In the genomic region with DNA sequence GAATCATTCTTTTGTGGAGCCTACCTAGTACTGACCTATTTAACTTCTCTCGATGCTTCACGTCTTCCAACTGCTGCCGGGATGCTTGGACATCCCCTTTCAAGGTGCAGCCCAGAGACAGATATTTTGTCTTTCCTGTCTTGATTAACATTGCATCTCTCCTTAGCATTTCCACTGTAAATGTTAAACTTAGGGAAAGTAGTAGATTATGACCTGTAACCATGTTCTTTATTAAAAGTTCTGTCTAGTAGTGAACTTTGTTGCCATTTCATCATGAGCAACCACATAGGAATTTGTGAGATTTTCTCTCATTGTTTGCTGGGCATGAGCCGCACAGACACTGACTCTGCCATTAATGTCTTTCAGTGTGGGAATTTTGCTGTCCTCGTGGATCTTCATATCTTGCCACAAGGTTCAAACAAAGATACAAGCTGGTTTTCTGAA, we compare ENCODE assay signal across 1 cellular context.
A peak's percentile ranks its signal among the peaks of the same experiment; 100 is the strongest.
TF ChIP-seq lines count a peak whose summit lies in the region.

No MANE protein-coding gene starts in this region.

TF ChIP-seq in HepG2, 621 proteins besides CTCF, POLR2A, EP300 and RAD21 (continued from another document and continues in another):
- TF ChIP-seq ATF7 (IDR thresholded peaks at IDR 0.05) (no peak), ATF7 (CRISPR knock-in tag; IDR thresholded peaks at IDR 0.05) (no peak), TAF15 (IDR thresholded peaks at IDR 0.05; ENCODE audit: low read depth, low read length, poor library complexity, severe bottlenecking) (no peak), ZBTB42 (CRISPR knock-in tag; IDR thresholded peaks at IDR 0.05) (no peak), GZF1 (CRISPR knock-in tag; IDR thresholded peaks at IDR 0.05) (no peak), KDM5A (IDR thresholded peaks at IDR 0.05; ENCODE audit: borderline replicate concordance, low read length) (no peak), ZNF354B (CRISPR knock-in tag; IDR thresholded peaks at IDR 0.05) (no peak), RELA (CRISPR knock-in tag; IDR thresholded peaks at IDR 0.05) (no peak), ZNF256 (CRISPR knock-in tag; conservative IDR thresholded peaks at IDR 0.05) (no peak), HNRNPLL (IDR thresholded peaks at IDR 0.05; ENCODE audit: low read depth, low read length, poor library complexity, severe bottlenecking) (no peak), ERF (CRISPR knock-in tag; IDR thresholded peaks at IDR 0.05) (peak; percentile 72), ZNF251 (CRISPR knock-in tag; IDR thresholded peaks at IDR 0.05) (no peak), HOXA7 (CRISPR knock-in tag; IDR thresholded peaks at IDR 0.05) (no peak), PRPF4 (IDR thresholded peaks at IDR 0.05; ENCODE audit: low read depth, low read length, poor library complexity, severe bottlenecking) (peak; percentile 52), ISL2 (CRISPR knock-in tag; IDR thresholded peaks at IDR 0.05) (no peak), KLF15 (CRISPR knock-in tag; IDR thresholded peaks at IDR 0.05; ENCODE audit: borderline replicate concordance) (no peak), NFYC (CRISPR knock-in tag; IDR thresholded peaks at IDR 0.05) (0 out of 2 replicates have a peak, but pooled peaks have one; percentile 27), SATB2 (CRISPR knock-in tag; IDR thresholded peaks at IDR 0.05) (no peak), GPN1 (CRISPR knock-in tag; IDR thresholded peaks at IDR 0.05; ENCODE audit: borderline replicate concordance) (no peak), ZNF326 (CRISPR knock-in tag; IDR thresholded peaks at IDR 0.05; ENCODE audit: borderline replicate concordance) (no peak), IKZF1 (IDR thresholded peaks at IDR 0.05) (no peak), NCOA2 (CRISPR knock-in tag; IDR thresholded peaks at IDR 0.05) (0 out of 2 replicates have a peak, but pooled peaks have one; percentile 42), NFKB2 (CRISPR knock-in tag; IDR thresholded peaks at IDR 0.05; ENCODE audit: borderline replicate concordance) (no peak), MAFK (conservative IDR thresholded peaks at IDR 0.05 in 1 of 2, IDR thresholded peaks at IDR 0.05 in 1 of 2; ENCODE audit: low read length in 2 of 2) (peak; percentile 12 to 41; a peak in 2 of 4 replicates), ARNTL (CRISPR knock-in tag; IDR thresholded peaks at IDR 0.05) (no peak), ZNF446 (CRISPR knock-in tag; IDR thresholded peaks at IDR 0.05) (no peak)
- TF ChIP-seq, protein P1, sequence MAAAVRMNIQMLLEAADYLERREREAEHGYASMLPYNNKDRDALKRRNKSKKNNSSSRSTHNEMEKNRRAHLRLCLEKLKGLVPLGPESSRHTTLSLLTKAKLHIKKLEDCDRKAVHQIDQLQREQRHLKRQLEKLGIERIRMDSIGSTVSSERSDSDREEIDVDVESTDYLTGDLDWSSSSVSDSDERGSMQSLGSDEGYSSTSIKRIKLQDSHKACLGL (CRISPR knock-in tag; IDR thresholded peaks at IDR 0.05) = no peak
- TF ChIP-seq, protein P2, sequence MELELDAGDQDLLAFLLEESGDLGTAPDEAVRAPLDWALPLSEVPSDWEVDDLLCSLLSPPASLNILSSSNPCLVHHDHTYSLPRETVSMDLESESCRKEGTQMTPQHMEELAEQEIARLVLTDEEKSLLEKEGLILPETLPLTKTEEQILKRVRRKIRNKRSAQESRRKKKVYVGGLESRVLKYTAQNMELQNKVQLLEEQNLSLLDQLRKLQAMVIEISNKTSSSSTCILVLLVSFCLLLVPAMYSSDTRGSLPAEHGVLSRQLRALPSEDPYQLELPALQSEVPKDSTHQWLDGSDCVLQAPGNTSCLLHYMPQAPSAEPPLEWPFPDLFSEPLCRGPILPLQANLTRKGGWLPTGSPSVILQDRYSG (CRISPR knock-in tag; IDR thresholded peaks at IDR 0.05) = no peak
- TF ChIP-seq, protein P3, sequence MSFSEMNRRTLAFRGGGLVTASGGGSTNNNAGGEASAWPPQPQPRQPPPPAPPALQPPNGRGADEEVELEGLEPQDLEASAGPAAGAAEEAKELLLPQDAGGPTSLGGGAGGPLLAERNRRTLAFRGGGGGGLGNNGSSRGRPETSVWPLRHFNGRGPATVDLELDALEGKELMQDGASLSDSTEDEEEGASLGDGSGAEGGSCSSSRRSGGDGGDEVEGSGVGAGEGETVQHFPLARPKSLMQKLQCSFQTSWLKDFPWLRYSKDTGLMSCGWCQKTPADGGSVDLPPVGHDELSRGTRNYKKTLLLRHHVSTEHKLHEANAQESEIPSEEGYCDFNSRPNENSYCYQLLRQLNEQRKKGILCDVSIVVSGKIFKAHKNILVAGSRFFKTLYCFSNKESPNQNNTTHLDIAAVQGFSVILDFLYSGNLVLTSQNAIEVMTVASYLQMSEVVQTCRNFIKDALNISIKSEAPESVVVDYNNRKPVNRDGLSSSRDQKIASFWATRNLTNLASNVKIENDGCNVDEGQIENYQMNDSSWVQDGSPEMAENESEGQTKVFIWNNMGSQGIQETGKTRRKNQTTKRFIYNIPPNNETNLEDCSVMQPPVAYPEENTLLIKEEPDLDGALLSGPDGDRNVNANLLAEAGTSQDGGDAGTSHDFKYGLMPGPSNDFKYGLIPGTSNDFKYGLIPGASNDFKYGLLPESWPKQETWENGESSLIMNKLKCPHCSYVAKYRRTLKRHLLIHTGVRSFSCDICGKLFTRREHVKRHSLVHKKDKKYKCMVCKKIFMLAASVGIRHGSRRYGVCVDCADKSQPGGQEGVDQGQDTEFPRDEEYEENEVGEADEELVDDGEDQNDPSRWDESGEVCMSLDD (CRISPR knock-in tag; IDR thresholded peaks at IDR 0.05; ENCODE audit: borderline replicate concordance) = no peak
- TF ChIP-seq, protein P4, sequence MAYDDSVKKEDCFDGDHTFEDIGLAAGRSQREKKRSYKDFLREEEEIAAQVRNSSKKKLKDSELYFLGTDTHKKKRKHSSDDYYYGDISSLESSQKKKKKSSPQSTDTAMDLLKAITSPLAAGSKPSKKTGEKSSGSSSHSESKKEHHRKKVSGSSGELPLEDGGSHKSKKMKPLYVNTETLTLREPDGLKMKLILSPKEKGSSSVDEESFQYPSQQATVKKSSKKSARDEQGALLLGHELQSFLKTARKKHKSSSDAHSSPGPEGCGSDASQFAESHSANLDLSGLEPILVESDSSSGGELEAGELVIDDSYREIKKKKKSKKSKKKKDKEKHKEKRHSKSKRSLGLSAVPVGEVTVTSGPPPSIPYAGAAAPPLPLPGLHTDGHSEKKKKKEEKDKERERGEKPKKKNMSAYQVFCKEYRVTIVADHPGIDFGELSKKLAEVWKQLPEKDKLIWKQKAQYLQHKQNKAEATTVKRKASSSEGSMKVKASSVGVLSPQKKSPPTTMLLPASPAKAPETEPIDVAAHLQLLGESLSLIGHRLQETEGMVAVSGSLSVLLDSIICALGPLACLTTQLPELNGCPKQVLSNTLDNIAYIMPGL (CRISPR knock-in tag; IDR thresholded peaks at IDR 0.05; ENCODE audit: borderline replicate concordance in 1 of 2, low read depth in 1 of 2) = no peak; a peak in 1 of 4 replicates
- TF ChIP-seq, protein P5, sequence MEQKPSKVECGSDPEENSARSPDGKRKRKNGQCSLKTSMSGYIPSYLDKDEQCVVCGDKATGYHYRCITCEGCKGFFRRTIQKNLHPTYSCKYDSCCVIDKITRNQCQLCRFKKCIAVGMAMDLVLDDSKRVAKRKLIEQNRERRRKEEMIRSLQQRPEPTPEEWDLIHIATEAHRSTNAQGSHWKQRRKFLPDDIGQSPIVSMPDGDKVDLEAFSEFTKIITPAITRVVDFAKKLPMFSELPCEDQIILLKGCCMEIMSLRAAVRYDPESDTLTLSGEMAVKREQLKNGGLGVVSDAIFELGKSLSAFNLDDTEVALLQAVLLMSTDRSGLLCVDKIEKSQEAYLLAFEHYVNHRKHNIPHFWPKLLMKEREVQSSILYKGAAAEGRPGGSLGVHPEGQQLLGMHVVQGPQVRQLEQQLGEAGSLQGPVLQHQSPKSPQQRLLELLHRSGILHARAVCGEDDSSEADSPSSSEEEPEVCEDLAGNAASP (CRISPR knock-in tag; IDR thresholded peaks at IDR 0.05; ENCODE audit: borderline replicate concordance) = 0 out of 2 replicates have a peak, but pooled peaks have one; percentile 9
- TF ChIP-seq, protein P6, sequence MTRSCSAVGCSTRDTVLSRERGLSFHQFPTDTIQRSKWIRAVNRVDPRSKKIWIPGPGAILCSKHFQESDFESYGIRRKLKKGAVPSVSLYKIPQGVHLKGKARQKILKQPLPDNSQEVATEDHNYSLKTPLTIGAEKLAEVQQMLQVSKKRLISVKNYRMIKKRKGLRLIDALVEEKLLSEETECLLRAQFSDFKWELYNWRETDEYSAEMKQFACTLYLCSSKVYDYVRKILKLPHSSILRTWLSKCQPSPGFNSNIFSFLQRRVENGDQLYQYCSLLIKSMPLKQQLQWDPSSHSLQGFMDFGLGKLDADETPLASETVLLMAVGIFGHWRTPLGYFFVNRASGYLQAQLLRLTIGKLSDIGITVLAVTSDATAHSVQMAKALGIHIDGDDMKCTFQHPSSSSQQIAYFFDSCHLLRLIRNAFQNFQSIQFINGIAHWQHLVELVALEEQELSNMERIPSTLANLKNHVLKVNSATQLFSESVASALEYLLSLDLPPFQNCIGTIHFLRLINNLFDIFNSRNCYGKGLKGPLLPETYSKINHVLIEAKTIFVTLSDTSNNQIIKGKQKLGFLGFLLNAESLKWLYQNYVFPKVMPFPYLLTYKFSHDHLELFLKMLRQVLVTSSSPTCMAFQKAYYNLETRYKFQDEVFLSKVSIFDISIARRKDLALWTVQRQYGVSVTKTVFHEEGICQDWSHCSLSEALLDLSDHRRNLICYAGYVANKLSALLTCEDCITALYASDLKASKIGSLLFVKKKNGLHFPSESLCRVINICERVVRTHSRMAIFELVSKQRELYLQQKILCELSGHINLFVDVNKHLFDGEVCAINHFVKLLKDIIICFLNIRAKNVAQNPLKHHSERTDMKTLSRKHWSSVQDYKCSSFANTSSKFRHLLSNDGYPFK (CRISPR knock-in tag; IDR thresholded peaks at IDR 0.05; ENCODE audit: borderline replicate concordance) = no peak
- TF ChIP-seq, protein P7, sequence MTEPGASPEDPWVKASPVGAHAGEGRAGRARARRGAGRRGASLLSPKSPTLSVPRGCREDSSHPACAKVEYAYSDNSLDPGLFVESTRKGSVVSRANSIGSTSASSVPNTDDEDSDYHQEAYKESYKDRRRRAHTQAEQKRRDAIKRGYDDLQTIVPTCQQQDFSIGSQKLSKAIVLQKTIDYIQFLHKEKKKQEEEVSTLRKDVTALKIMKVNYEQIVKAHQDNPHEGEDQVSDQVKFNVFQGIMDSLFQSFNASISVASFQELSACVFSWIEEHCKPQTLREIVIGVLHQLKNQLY (CRISPR knock-in tag; IDR thresholded peaks at IDR 0.05) = 0 out of 2 replicates have a peak, but pooled peaks have one; percentile 19
- TF ChIP-seq, protein P8, sequence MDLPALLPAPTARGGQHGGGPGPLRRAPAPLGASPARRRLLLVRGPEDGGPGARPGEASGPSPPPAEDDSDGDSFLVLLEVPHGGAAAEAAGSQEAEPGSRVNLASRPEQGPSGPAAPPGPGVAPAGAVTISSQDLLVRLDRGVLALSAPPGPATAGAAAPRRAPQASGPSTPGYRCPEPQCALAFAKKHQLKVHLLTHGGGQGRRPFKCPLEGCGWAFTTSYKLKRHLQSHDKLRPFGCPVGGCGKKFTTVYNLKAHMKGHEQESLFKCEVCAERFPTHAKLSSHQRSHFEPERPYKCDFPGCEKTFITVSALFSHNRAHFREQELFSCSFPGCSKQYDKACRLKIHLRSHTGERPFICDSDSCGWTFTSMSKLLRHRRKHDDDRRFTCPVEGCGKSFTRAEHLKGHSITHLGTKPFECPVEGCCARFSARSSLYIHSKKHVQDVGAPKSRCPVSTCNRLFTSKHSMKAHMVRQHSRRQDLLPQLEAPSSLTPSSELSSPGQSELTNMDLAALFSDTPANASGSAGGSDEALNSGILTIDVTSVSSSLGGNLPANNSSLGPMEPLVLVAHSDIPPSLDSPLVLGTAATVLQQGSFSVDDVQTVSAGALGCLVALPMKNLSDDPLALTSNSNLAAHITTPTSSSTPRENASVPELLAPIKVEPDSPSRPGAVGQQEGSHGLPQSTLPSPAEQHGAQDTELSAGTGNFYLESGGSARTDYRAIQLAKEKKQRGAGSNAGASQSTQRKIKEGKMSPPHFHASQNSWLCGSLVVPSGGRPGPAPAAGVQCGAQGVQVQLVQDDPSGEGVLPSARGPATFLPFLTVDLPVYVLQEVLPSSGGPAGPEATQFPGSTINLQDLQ (CRISPR knock-in tag; IDR thresholded peaks at IDR 0.05) = no peak
